7 cellular contexts compared by ENCODE assay signal in the genomic region with DNA sequence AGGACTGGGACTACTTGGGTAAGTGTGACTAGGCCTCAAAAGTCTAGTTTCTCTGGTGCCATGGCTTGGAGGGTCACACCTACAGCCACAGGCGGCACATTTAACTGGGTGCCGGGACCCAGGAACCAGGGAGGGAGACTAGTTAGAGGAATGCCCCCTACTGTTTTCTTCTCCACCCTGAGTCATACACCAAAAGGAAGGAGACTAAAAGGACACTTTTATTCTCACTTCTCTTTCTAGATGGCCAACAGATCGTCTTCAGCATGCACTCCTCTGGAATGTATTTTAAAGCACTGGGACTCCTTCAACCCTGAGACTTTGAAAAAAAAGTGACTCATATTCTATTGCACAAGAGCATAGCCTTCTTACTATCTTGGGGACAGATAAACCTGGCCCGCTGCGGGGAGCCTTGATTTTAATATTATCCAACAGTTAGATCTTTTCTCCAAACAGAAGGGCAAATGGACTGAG. TPM values are rescaled to one million over a fixed set of nuclear protein-coding genes. Genes with fewer than 3 reads are reported as not detected.
DNase-seq lines count a peak whose midpoint lies in the region; ATAC-seq, FAIRE-seq and TF ChIP-seq lines count a peak whose summit lies in the region.

No MANE protein-coding gene starts in this region.

- H3K27ac ChIP-seq in gastroesophageal sphincter (peak overlapping the region in 1 of 4 donors; percentile 8), kidney (ENCODE audit: low read depth in 2 of 2, low read length in 2 of 2) (no peak overlapping the region)

- peaks cover 0 to 4% of the 10 kb centered on the region in 2 donors for H3K36me3 ChIP-seq in gastroesophageal sphincter
- no peaks in the 10 kb centered on the region for H3K36me3 ChIP-seq in kidney (ENCODE audit: control insufficient read depth in 1 of 2, insufficient read depth in 2 of 2, low read length in 2 of 2)

- H3K27ac Mint-ChIP-seq in stimulated activated naive B cell treated with anti-CD40 and anti-IgM and Interleukin-4, amounts not matched to agents 10 μg/mL and 1 μg/mL and 100 μg/mL, for 72 hours = no peak overlapping the region

- TF ChIP-seq CTCF in gastroesophageal sphincter (IDR thresholded peaks at IDR 0.05) = no peak
- TF ChIP-seq CTCF in kidney (IDR thresholded peaks at IDR 0.05; ENCODE audit: borderline replicate concordance, extremely low read depth, insufficient read depth) = no peak

- TF ChIP-seq EP300 in gastroesophageal sphincter (IDR thresholded peaks at IDR 0.05) = no peak

- WGBS in gastroesophageal sphincter (ENCODE audit: low coverage in 1 of 2), 2 donors = 63 to 100% methylated on average over 1 to 5 of the region's 5 CpGs

- H3K9me3 ChIP-seq in gastroesophageal sphincter = peaks cover 0 to 28% (median 0%) of the 10 kb centered on the region in 3 donors
- H3K9me3 ChIP-seq in kidney (ENCODE audit: control insufficient read depth in 1 of 2, low read length in 2 of 2) = peaks cover 0 to 9% of the 10 kb centered on the region in 2 donors

- DNase-seq in HCEC 1CT (peak; percentile 74), SKM-1 treated with dmso at 0.1 percent for 144 hours (lab: John Stamatoyannopoulos, UW; ENCODE audit: unreplicated experiment) (peak; percentile 65), cerebellar cortex (ENCODE audit: low spot score) (no peak), kidney (no peak)
- DNase-seq in stimulated activated naive B cell treated with anti-CD40 and anti-IgM and Interleukin-4, amounts not matched to agents 10 μg/mL and 1 μg/mL and 100 μg/mL, for 72 hours = no peak

- intact Hi-C loops in kidney (cut with DNase I) = no loop called here

- ATAC-seq in gastroesophageal sphincter (peak; percentile 47), GM19467 (IDR thresholded peaks at IDR 0.05; ENCODE audit: unreplicated experiment) (no peak)
- peak; percentile 76 to 83 for ATAC-seq in stimulated activated naive B cell treated with anti-CD40 and anti-IgM and Interleukin-4, amounts not matched to agents 10 μg/mL and 1 μg/mL and 100 μg/mL, for 72 hours (replicated peaks)

- H3K4me3 ChIP-seq in gastroesophageal sphincter (no peak overlapping the region), kidney (ENCODE audit: low read length in 2 of 2) (no peak overlapping the region)

- TF ChIP-seq POLR2A in gastroesophageal sphincter (IDR thresholded peaks at IDR 0.05) = no peak

- H3K4me1 Mint-ChIP-seq in stimulated activated naive B cell treated with anti-CD40 and anti-IgM and Interleukin-4, amounts not matched to agents 10 μg/mL and 1 μg/mL and 100 μg/mL, for 72 hours = peaks cover 13 to 18% of the 10 kb centered on the region in 2 donors

- H3K4me1 ChIP-seq in gastroesophageal sphincter (peaks cover 0 to 20% (median 0%) of the 10 kb centered on the region in 3 donors), kidney (ENCODE audit: control insufficient read depth in 1 of 2, insufficient read depth in 1 of 2, low read depth in 1 of 2, low read length in 2 of 2) (peaks cover under 1 to 2% of the 10 kb centered on the region in 2 donors)

- H3K9ac ChIP-seq in kidney (ENCODE audit: low read length in 2 of 2) = no peak overlapping the region

- no peak overlapping the region for H3K4me3 Mint-ChIP-seq in stimulated activated naive B cell treated with anti-CD40 and anti-IgM and Interleukin-4, amounts not matched to agents 10 μg/mL and 1 μg/mL and 100 μg/mL, for 72 hours

- no peak for FAIRE-seq in kidney (lab: Jason Lieb, UNC)

- H3K9me3 Mint-ChIP-seq in stimulated activated naive B cell treated with anti-CD40 and anti-IgM and Interleukin-4, amounts not matched to agents 10 μg/mL and 1 μg/mL and 100 μg/mL, for 72 hours = peaks cover 10 to 13% of the 10 kb centered on the region in 2 donors

- H3K27me3 ChIP-seq in gastroesophageal sphincter = no peaks in the 10 kb centered on the region

- H3K36me3 Mint-ChIP-seq in stimulated activated naive B cell treated with anti-CD40 and anti-IgM and Interleukin-4, amounts not matched to agents 10 μg/mL and 1 μg/mL and 100 μg/mL, for 72 hours = peaks cover 32 to 41% of the 10 kb centered on the region in 2 donors

- H3K27me3 Mint-ChIP-seq in stimulated activated naive B cell treated with anti-CD40 and anti-IgM and Interleukin-4, amounts not matched to agents 10 μg/mL and 1 μg/mL and 100 μg/mL, for 72 hours = no peaks in the 10 kb centered on the region

RNA-seq across cellular contexts. Expression of a gene that starts 33.4 kb away (rescaled TPM):
- total RNA-seq in gastroesophageal sphincter (100 to 1,000 TPM; 318 to 555 (median 484) TPM), kidney (47.2 TPM)
- polyA plus RNA-seq in kidney (ENCODE audit: insufficient read depth, low read depth, low replicate concordance) = 22.7 TPM

Comparison
In these comparisons a context has a peak if more than half of its experiments do, and no peak if none do; other contexts are left out.
1. DNase-seq: peak in HCEC 1CT (single experiment) and SKM-1 treated with dmso at 0.1 percent for 144 hours (single experiment); none in stimulated activated naive B cell treated with anti-CD40 and anti-IgM and Interleukin-4, amounts not matched to agents 10 μg/mL and 1 μg/mL and 100 μg/mL, for 72 hours (single experiment), cerebellar cortex (single experiment) and kidney (single experiment).